ENCODE assay signal across 1 cellular context in genomic region chr20:33303595-33303994, GRCh38.
A peak's percentile ranks its signal among the peaks of the same experiment; 100 is the strongest.
TF ChIP-seq lines count a peak whose summit lies in the region.

No MANE protein-coding gene starts in this region.

TF ChIP-seq in K562, 482 proteins besides CTCF, POLR2A, EP300 and RAD21 (continued from another document):
- TF ChIP-seq ZBTB40 (IDR thresholded peaks at IDR 0.05), result no peak
- TF ChIP-seq ZBTB40 (CRISPR knock-in tag; IDR thresholded peaks at IDR 0.05), result no peak
- no peak for TF ChIP-seq SIRT6 (IDR thresholded peaks at IDR 0.05; ENCODE audit: low read depth, low read length)
- no peak for TF ChIP-seq LCOR (CRISPR knock-in tag; IDR thresholded peaks at IDR 0.05)
- TF ChIP-seq ZEB2 (IDR thresholded peaks at IDR 0.05), result no peak
- TF ChIP-seq CREB5 (CRISPR knock-in tag; IDR thresholded peaks at IDR 0.05), result no peak
- 0 out of 2 replicates have a peak, but pooled peaks have one; percentile 4 for TF ChIP-seq CBFA2T2 (conservative IDR thresholded peaks at IDR 0.05)
- TF ChIP-seq ATF2 (CRISPR knock-in tag; IDR thresholded peaks at IDR 0.05), result no peak
- no peak for TF ChIP-seq ZNF124 (CRISPR knock-in tag; IDR thresholded peaks at IDR 0.05)
- no peak for TF ChIP-seq FOXA1 (IDR thresholded peaks at IDR 0.05; ENCODE audit: borderline replicate concordance)
TF ChIP-seq in K562: peak in this region for 2.
